Comparison of ENCODE assay signal across 8 cellular contexts in the genomic region with DNA sequence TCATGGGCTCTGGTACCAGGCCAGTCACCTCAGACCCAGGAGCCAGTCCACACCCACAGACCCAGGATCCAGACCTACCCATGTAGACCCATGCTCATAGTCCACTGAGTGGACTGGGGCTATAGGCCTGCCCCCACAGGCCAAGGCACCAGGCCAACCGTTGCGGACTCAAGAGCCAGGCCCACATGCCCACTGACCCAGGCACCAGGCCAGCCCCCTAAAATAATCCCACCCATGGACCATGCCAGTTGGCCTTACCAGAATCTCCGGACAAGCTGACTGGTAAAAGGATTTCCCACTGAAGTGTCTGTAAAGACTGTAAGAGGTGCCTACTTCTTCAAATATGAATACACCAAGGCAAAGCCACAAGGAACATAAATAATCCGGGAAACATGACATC.
DNase-seq lines count a peak whose midpoint lies in the region; ATAC-seq, FAIRE-seq and TF ChIP-seq lines count a peak whose summit lies in the region.
"Not testable (repeated sequence)": the region's sequence is repeated elsewhere in the genome, so short reads cannot be mapped to it uniquely, and the experiment has no call there.

No MANE protein-coding gene starts in this region.

- ATAC-seq in esophagus mucosa (peak; percentile 33), left ventricle myocardium superior (peak; percentile 19), right cardiac atrium (peak; percentile 23 to 43), sciatic nerve (peak; percentile 15), upper lobe of right lung (peak; percentile 47), aorta (ENCODE audit: low FRiP score) (peak; percentile 31)
- ATAC-seq in stimulated activated effector memory CD8-positive, alpha-beta T cell treated with anti-CD3 and anti-CD28 coated beads, Interleukin-12 subunit alpha, Interleukin-12 subunit beta, amount 100 ng/mL, for 72 hours = peak; percentile 19

- intact Hi-C loops in left ventricle myocardium superior (cut with micrococcal nuclease); right cardiac atrium (cut with DNase I); kidney (cut with DNase I); sciatic nerve (cut with DNase I); upper lobe of right lung (cut with DNase I); aorta (cut with DNase I): not testable (repeated sequence)

- not testable (repeated sequence) for H3K9ac ChIP-seq in kidney (ENCODE audit: low read length in 2 of 2)

- H3K9me3 ChIP-seq in right cardiac atrium (ENCODE audit: control insufficient read depth, low read length); kidney (ENCODE audit: control insufficient read depth in 1 of 2, low read length in 2 of 2); upper lobe of right lung; aorta (ENCODE audit: control insufficient read depth, low read length): not testable (repeated sequence)

- H3K4me3 ChIP-seq in right cardiac atrium (ENCODE audit: low read length); kidney (ENCODE audit: low read length in 2 of 2); upper lobe of right lung; aorta (ENCODE audit: low read length in 2 of 2): not testable (repeated sequence)

- H3K9me3 Mint-ChIP-seq in stimulated activated effector memory CD8-positive, alpha-beta T cell treated with anti-CD3 and anti-CD28 coated beads, Interleukin-12 subunit alpha, Interleukin-12 subunit beta, amount 100 ng/mL, for 72 hours = not testable (repeated sequence)

- H3K36me3 ChIP-seq in kidney (ENCODE audit: control insufficient read depth in 1 of 2, insufficient read depth in 2 of 2, low read length in 2 of 2); upper lobe of right lung; aorta (ENCODE audit: control insufficient read depth in 1 of 2, insufficient read depth in 2 of 2, low read length in 1 of 2): not testable (repeated sequence)

- not testable (repeated sequence) for H3K27ac ChIP-seq in right cardiac atrium (ENCODE audit: low read length); kidney (ENCODE audit: low read depth in 2 of 2, low read length in 2 of 2); upper lobe of right lung; aorta (ENCODE audit: low read depth in 1 of 2, low read length in 2 of 2)

- DNase-seq in left ventricle myocardium superior; sciatic nerve (ENCODE audit: low spot score); stimulated activated effector memory CD8-positive, alpha-beta T cell treated with anti-CD3 and anti-CD28 coated beads, Interleukin-12 subunit alpha, Interleukin-12 subunit beta, amount 100 ng/mL, for 72 hours (ENCODE audit: low spot score in 2 of 2); upper lobe of right lung; aorta: not testable (repeated sequence)
- DNase-seq in right cardiac atrium (peak in 1 of 3 donors; percentile 38), kidney (peak; percentile 32)

- WGBS in right cardiac atrium = 93% methylated on average over 4 of the region's 4 CpGs
- WGBS in aorta, 2 donors = 96% methylated on average over 4 of the region's 4 CpGs

- not testable (repeated sequence) for H3K36me3 Mint-ChIP-seq in stimulated activated effector memory CD8-positive, alpha-beta T cell treated with anti-CD3 and anti-CD28 coated beads, Interleukin-12 subunit alpha, Interleukin-12 subunit beta, amount 100 ng/mL, for 72 hours

- TF ChIP-seq CTCF in kidney (IDR thresholded peaks at IDR 0.05; ENCODE audit: borderline replicate concordance, extremely low read depth, insufficient read depth); upper lobe of right lung (IDR thresholded peaks at IDR 0.05): not testable (repeated sequence)

- not testable (repeated sequence) for H3K27ac Mint-ChIP-seq in stimulated activated effector memory CD8-positive, alpha-beta T cell treated with anti-CD3 and anti-CD28 coated beads, Interleukin-12 subunit alpha, Interleukin-12 subunit beta, amount 100 ng/mL, for 72 hours

- H3K4me3 Mint-ChIP-seq in stimulated activated effector memory CD8-positive, alpha-beta T cell treated with anti-CD3 and anti-CD28 coated beads, Interleukin-12 subunit alpha, Interleukin-12 subunit beta, amount 100 ng/mL, for 72 hours = not testable (repeated sequence)

- H3K27me3 ChIP-seq in right cardiac atrium (ENCODE audit: control insufficient read depth, insufficient read depth); upper lobe of right lung; aorta (ENCODE audit: control insufficient read depth in 1 of 2, insufficient read depth in 2 of 2, low read length in 1 of 2): not testable (repeated sequence)

- H3K4me1 Mint-ChIP-seq in stimulated activated effector memory CD8-positive, alpha-beta T cell treated with anti-CD3 and anti-CD28 coated beads, Interleukin-12 subunit alpha, Interleukin-12 subunit beta, amount 100 ng/mL, for 72 hours = not testable (repeated sequence)

- not testable (repeated sequence) for H3K4me1 ChIP-seq in right cardiac atrium (ENCODE audit: control insufficient read depth, insufficient read depth, low read length); kidney (ENCODE audit: control insufficient read depth in 1 of 2, insufficient read depth in 1 of 2, low read depth in 1 of 2, low read length in 2 of 2); upper lobe of right lung; aorta (ENCODE audit: control insufficient read depth in 1 of 2, insufficient read depth in 2 of 2, low read length in 2 of 2)

- not testable (repeated sequence) for FAIRE-seq in kidney (lab: Jason Lieb, UNC)
